In genomic region chr10:79434816-79435215, GRCh38 we compare ENCODE assay signal across 9 cellular contexts. TPM values are rescaled to one million over a fixed set of nuclear protein-coding genes. Genes with fewer than 3 reads are reported as not detected.
A peak's percentile ranks its signal among the peaks of the same experiment; 100 is the strongest.
DNase-seq lines count a peak whose midpoint lies in the region; ATAC-seq, FAIRE-seq and TF ChIP-seq lines count a peak whose summit lies in the region.
"Had no signal": no experiment of that assay in that cellular context is flagged by ENCODE, and none has a peak within 500 bp of the region (broad histone marks: within the 10 kb centered on the region; RNA-seq: fewer than 3 reads in every experiment).

No MANE protein-coding gene starts in this region.

- H4K20me1 ChIP-seq in neural progenitor cell (ENCODE audit: low read depth), result peaks cover 30% of the 10 kb centered on the region

- H3K36me3 ChIP-seq in neural progenitor cell (no peaks in the 10 kb centered on the region), uterus (no peaks in the 10 kb centered on the region)

- H3K79me2 ChIP-seq in neural progenitor cell (ENCODE audit: low read depth), result no peaks in the 10 kb centered on the region

- no peak overlapping the region for H3K4me3 ChIP-seq in neural progenitor cell
- peak overlapping the region in 1 of 2 donors; percentile 4 for H3K4me3 ChIP-seq in uterus
- H3K4me3 ChIP-seq: BLaER1 treated with 17β-estradiol and CSF1 and Interleukin-3, amounts not matched to agents 10 nM and 100 nM had no signal

- TF ChIP-seq CTCF in neural progenitor cell (IDR thresholded peaks at IDR 0.05) (no peak), uterus (IDR thresholded peaks at IDR 0.05) (no peak)

- no peak overlapping the region for H3K9ac ChIP-seq in neural progenitor cell

- intact Hi-C loops in uterus (cut with DNase I; ENCODE audit: low total_unique reads), result no loop called here

- H3K27me3 ChIP-seq in neural progenitor cell, result no peaks in the 10 kb centered on the region
- no peaks in the 10 kb centered on the region for H3K27me3 ChIP-seq in uterus
- H3K27me3 ChIP-seq: BLaER1 treated with 17β-estradiol and CSF1 and Interleukin-3, amounts not matched to agents 10 nM and 100 nM had no signal

- no peaks in the 10 kb centered on the region for H3K9me3 Mint-ChIP-seq in activated T-cell treated with anti-CD3 and anti-CD28 coated beads, Interleukin-2, amount 50 U/mL, for 72 hours
- H3K9me3 Mint-ChIP-seq in neural progenitor cell, result no peaks in the 10 kb centered on the region

- H2AFZ ChIP-seq in neural progenitor cell (replicated peaks), result no peak overlapping the region

- H3K4me1 Mint-ChIP-seq in activated T-cell treated with anti-CD3 and anti-CD28 coated beads, Interleukin-2, amount 50 U/mL, for 72 hours (ENCODE audit: low read depth), result peaks cover 21% of the 10 kb centered on the region
- peaks cover 19% of the 10 kb centered on the region for H3K4me1 Mint-ChIP-seq in neural progenitor cell

- H3F3A ChIP-seq in neural progenitor cell (ENCODE audit: low read depth), result no peaks in the 10 kb centered on the region

- no peaks in the 10 kb centered on the region for H3K9me3 ChIP-seq in neural progenitor cell (ENCODE audit: low read depth)
- H3K9me3 ChIP-seq in uterus, result no peaks in the 10 kb centered on the region
- H3K9me3 ChIP-seq: BLaER1 treated with 17β-estradiol and CSF1 and Interleukin-3, amounts not matched to agents 10 nM and 100 nM had no signal

- peak; percentile 27 to 33 for ATAC-seq in activated T-cell treated with anti-CD3 and anti-CD28 coated beads, Interleukin-2, amount 50 U/mL, for 72 hours (replicated peaks in 1 of 2)
- no peak for ATAC-seq in GM18502 (IDR thresholded peaks at IDR 0.05; ENCODE audit: poor library complexity, unreplicated experiment)

- peak overlapping the region; percentile 62 to 71 for H3K4me3 Mint-ChIP-seq in activated T-cell treated with anti-CD3 and anti-CD28 coated beads, Interleukin-2, amount 50 U/mL, for 72 hours
- H3K4me3 Mint-ChIP-seq in neural progenitor cell, result no peak overlapping the region

- H3K27ac Mint-ChIP-seq in activated T-cell treated with anti-CD3 and anti-CD28 coated beads, Interleukin-2, amount 50 U/mL, for 72 hours, result peak overlapping the region; percentile 88
- peak overlapping the region; percentile 58 for H3K27ac Mint-ChIP-seq in neural progenitor cell

- H3K27ac ChIP-seq in neural progenitor cell (no peak overlapping the region), uterus (peak overlapping the region; percentile 95 to 99)

- peak; percentile 33 for FAIRE-seq in endometrium (lab: Jason Lieb, UNC)

- DNase-seq in activated T-cell treated with anti-CD3 and anti-CD28 coated beads, Interleukin-2, amount 50 U/mL, for 72 hours, result peak; percentile 10 to 19
- no peak for DNase-seq in activated T-cell treated with anti-CD3 and anti-CD28 coated beads, Interleukin-2, amount 50 U/mL, for 1 hour
- no peak for DNase-seq in neural progenitor cell (ENCODE audit: low spot score)
- peak; percentile 66 to 83 for DNase-seq in uterus
- no peak for DNase-seq in NK-92 (lab: John Stamatoyannopoulos, UW; ENCODE audit: unreplicated experiment)
- DNase-seq in LoVo (ENCODE audit: low spot score), result no peak

- peaks cover 5% of the 10 kb centered on the region for H3K27me3 Mint-ChIP-seq in activated T-cell treated with anti-CD3 and anti-CD28 coated beads, Interleukin-2, amount 50 U/mL, for 72 hours (ENCODE audit: low read depth)
- peaks cover 6% of the 10 kb centered on the region for H3K27me3 Mint-ChIP-seq in neural progenitor cell (ENCODE audit: insufficient read depth, low read depth)

- H3K36me3 Mint-ChIP-seq in activated T-cell treated with anti-CD3 and anti-CD28 coated beads, Interleukin-2, amount 50 U/mL, for 72 hours (ENCODE audit: insufficient read depth in 2 of 2), result no peaks in the 10 kb centered on the region
- H3K36me3 Mint-ChIP-seq in neural progenitor cell, result no peaks in the 10 kb centered on the region

- TF ChIP-seq POLR2A in uterus (IDR thresholded peaks at IDR 0.05), result no peak

- H3K4me1 ChIP-seq in neural progenitor cell (peaks cover 22% of the 10 kb centered on the region), uterus (peaks cover 45 to 59% of the 10 kb centered on the region in 2 donors)

- no peak overlapping the region for H3K4me2 ChIP-seq in neural progenitor cell

RNA-seq across cellular contexts. Expression of gene ZCCHC24, which starts 10.6 kb away (rescaled TPM):
- 1 to 10 TPM; 1.1 to 1.7 TPM for total RNA-seq in activated T-cell treated with anti-CD3 and anti-CD28 coated beads, Interleukin-2, amount 50 U/mL, for 72 hours
- total RNA-seq in neural progenitor cell (ENCODE audit: low replicate concordance) (5.9 and 10.7 TPM in 2 replicates), uterus (100 to 1,000 TPM in 1 of 4 donors, 10 to 100 TPM in 3; 32.8 to 122 (median 37.7) TPM)

Comparison
In these comparisons a context has a peak if more than half of its experiments do, and no peak if none do; other contexts are left out.
1. DNase-seq: peak in activated T-cell treated with anti-CD3 and anti-CD28 coated beads, Interleukin-2, amount 50 U/mL, for 72 hours (2 of 2) and uterus (2 of 2); none in activated T-cell treated with anti-CD3 and anti-CD28 coated beads, Interleukin-2, amount 50 U/mL, for 1 hour (single experiment), neural progenitor cell (single experiment), NK-92 (single experiment) and LoVo (single experiment).